Comparison of ENCODE assay signal across 9 cellular contexts in the genomic region with DNA sequence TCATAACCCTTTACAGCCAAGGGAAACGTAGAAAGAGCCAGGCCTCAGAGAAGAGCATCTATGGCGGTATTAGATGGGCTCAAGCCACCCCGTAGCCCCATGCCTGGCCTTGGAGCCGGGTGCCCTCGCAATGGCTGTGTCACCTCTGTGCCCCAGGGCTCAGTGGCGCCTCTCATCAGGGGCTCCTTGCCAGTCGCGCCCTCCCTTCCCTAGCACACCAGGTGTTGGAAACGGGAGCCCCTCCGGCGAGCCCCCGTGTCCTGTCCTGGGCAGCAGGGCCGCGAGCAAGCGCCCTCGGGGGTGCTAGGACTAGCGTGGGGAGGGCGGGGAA. TPM values are rescaled to one million over a fixed set of nuclear protein-coding genes. Genes with fewer than 3 reads are reported as not detected.
DNase-seq lines count a peak whose midpoint lies in the region; ATAC-seq and TF ChIP-seq lines count a peak whose summit lies in the region.
"Had no signal": no experiment of that assay in that cellular context is flagged by ENCODE, and none has a peak within 500 bp of the region (broad histone marks: within the 10 kb centered on the region; RNA-seq: fewer than 3 reads in every experiment).

No MANE protein-coding gene starts in this region.

- no peaks in the 10 kb centered on the region for H3K9me3 ChIP-seq in NT2/D1 (ENCODE audit: insufficient read depth, low read length)

- TF ChIP-seq CTCF in GM06990 (IDR thresholded peaks at IDR 0.05; ENCODE audit: insufficient read depth, low read length, poor library complexity, severe bottlenecking) (no peak), epithelial cell of proximal tubule (conservative IDR thresholded peaks at IDR 0.05; ENCODE audit: low read depth, low read length) (no peak), omental fat pad (IDR thresholded peaks at IDR 0.05) (no peak)

- ATAC-seq in omental fat pad (ENCODE audit: low FRiP score), result peak; percentile 3
- ATAC-seq in GM18870 (IDR thresholded peaks at IDR 0.05; ENCODE audit: unreplicated experiment), result no peak
- no peak for ATAC-seq in HG02610 (IDR thresholded peaks at IDR 0.05; ENCODE audit: unreplicated experiment)
- no peak for ATAC-seq in GM19455 (IDR thresholded peaks at IDR 0.05; ENCODE audit: unreplicated experiment)

- no peaks in the 10 kb centered on the region for H3K27me3 ChIP-seq in GM06990 (replicated peaks; ENCODE audit: control insufficient read depth, insufficient read depth, low read length)
- H3K27me3 ChIP-seq in NT2/D1 (ENCODE audit: insufficient read depth, insufficient read length), result no peaks in the 10 kb centered on the region

- peak overlapping the region; percentile 79 for H3K4me3 ChIP-seq in GM06990 (replicated peaks; ENCODE audit: low read depth, low read length)
- peak overlapping the region; percentile 98 for H3K4me3 ChIP-seq in NT2/D1 (ENCODE audit: insufficient read length, low read depth)
- H3K4me3 ChIP-seq in epithelial cell of proximal tubule (ENCODE audit: low read depth, low read length), result peak overlapping the region; percentile 93

- DNase-seq in GM06990 (ENCODE audit: extremely low read depth, insufficient read length) (no peak), NT2/D1 (ENCODE audit: low read depth, low spot score) (no peak), epithelial cell of proximal tubule (ENCODE audit: low read depth) (no peak), omental fat pad (ENCODE audit: low spot score) (no peak), kidney tubule cell (ENCODE audit: low spot score) (no peak)

- H3K36me3 ChIP-seq in GM06990 (ENCODE audit: control insufficient read depth, insufficient read depth, low read length) (peaks cover 7% of the 10 kb centered on the region), NT2/D1 (ENCODE audit: insufficient read depth, insufficient read length, low read length) (peaks cover 36% of the 10 kb centered on the region)

- no peaks in the 10 kb centered on the region for H3K4me1 ChIP-seq in NT2/D1 (ENCODE audit: insufficient read depth, insufficient read length)

- H3K9ac ChIP-seq in NT2/D1 (ENCODE audit: insufficient read length, low read depth), result peak overlapping the region; percentile 93

RNA-seq across cellular contexts. Expression of a gene that starts 0.5 kb away (rescaled TPM):
- 1.5 and 2.9 TPM in 2 replicates for total RNA-seq in epithelial cell of proximal tubule
- total RNA-seq in omental fat pad, result 1 to 10 TPM; 3.1 to 7.9 (median 4.3) TPM

RNA-seq across cellular contexts. Expression of a gene that starts 11.9 kb away (rescaled TPM):
- 1.3 and 1.5 TPM in 2 replicates for total RNA-seq in epithelial cell of proximal tubule
- 1 to 10 TPM; 4.1 to 7.9 (median 5.5) TPM for total RNA-seq in omental fat pad

RNA-seq across cellular contexts. Expression of a gene that starts 27.3 kb away (rescaled TPM):
- not detected in 2 replicates for total RNA-seq in epithelial cell of proximal tubule
- 1 to 10 TPM in 1 of 4 donors, under 1 TPM in 2, not detected in 1; 0.46 to 1.5 (median 0.96) TPM for total RNA-seq in omental fat pad
- total RNA-seq: M059J had no signal

RNA-seq across cellular contexts. Expression of a gene that starts 30.7 kb away (rescaled TPM):
- total RNA-seq in epithelial cell of proximal tubule (4.4 and 6.3 TPM in 2 replicates), omental fat pad (10 to 100 TPM; 10.8 to 13.2 (median 11.0) TPM)

RNA-seq across cellular contexts. Expression of a gene that starts 55.6 kb away (rescaled TPM):
- 6.2 and 23.6 TPM in 2 replicates for total RNA-seq in epithelial cell of proximal tubule
- 10 to 100 TPM in 1 of 4 donors, 1 to 10 TPM in 3; 7.9 to 37.4 (median 8.5) TPM for total RNA-seq in omental fat pad
